Comparison of ENCODE assay signal across 20 cellular contexts in the genomic region with DNA sequence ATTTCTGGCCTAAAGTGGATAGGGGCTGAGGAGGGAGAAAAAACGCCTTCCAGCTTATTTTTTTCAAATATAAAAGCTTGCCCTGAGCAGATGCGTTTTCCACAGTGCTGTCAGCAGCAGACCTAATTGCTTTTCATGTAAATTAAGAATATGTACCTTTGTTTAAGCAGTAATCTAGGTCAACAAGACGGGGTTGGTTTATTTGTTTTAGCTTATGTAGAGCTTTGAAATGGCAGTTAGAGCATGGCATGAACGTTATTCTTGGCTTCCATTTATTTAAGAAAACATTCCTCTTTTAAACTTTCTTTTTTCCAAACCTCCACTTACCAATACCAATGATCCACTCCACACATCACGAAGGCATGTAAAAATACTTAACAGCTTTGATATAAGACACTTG.
DNase-seq lines count a peak whose midpoint lies in the region; ATAC-seq, FAIRE-seq and TF ChIP-seq lines count a peak whose summit lies in the region.
"Had no signal": no experiment of that assay in that cellular context is flagged by ENCODE, and none has a peak within 500 bp of the region (broad histone marks: within the 10 kb centered on the region; RNA-seq: fewer than 3 reads in every experiment).

No MANE protein-coding gene starts in this region.

- CTCF ChIA-PET in GM12878 (lab: Yijun Ruan, JAX), result interaction anchor here (2.1 kb wide), 1 partner anchor 8 kb away, joined by 5 read pairs; no protein-coding TSS in a partner anchor

- in situ Hi-C loops in GM12878 (cut with MboI), result no loop called here

- H3K79me2 ChIP-seq in GM12878 (ENCODE audit: control insufficient read depth, insufficient read depth, low read length), result no peaks in the 10 kb centered on the region
- H3K79me2 ChIP-seq: hepatocyte had no signal

- peak; percentile 79 for DNase-seq in DMS153 treated with DMSO at 0.1 percent for 48 hours (lab: John Stamatoyannopoulos, UW; ENCODE audit: unreplicated experiment)
- DNase-seq in NCI-H1105 treated with DMSO at 0.1 percent for 48 hours (lab: John Stamatoyannopoulos, UW), result peak; percentile 86
- peak; percentile 35 for DNase-seq in NCI-H510A (lab: John Stamatoyannopoulos, UW)
- no peak for DNase-seq in GM12878 (ENCODE audit: low read depth, low spot score)
- no peak for DNase-seq in NCI-H1694 (lab: John Stamatoyannopoulos, UW)
- DNase-seq in aorta, result no peak
- DNase-seq in H7, result no peak
- DNase-seq in Kasumi-1 (lab: John Stamatoyannopoulos, UW), result no peak
- DNase-seq: activated CD8-positive, alpha-beta memory T cell treated with anti-CD3 and anti-CD28 coated beads for 24 hours; CD4-positive, CD25-positive, alpha-beta regulatory T cell; dermis blood vessel endothelial cell; foreskin fibroblast; lower lobe of right lung; stimulated activated CD4-positive, alpha-beta T cell treated with anti-CD3 and anti-CD28 coated beads, Interleukin-15, amount 100 ng/mL, for 24 hours had no signal

- SMC1A ChIA-PET in GM12878 (lab: Charles Lee; ENCODE audit: uncharacterized antibody, unreplicated experiment), result interaction anchor here (0.6 to 2.3 kb wide), 8 partner anchors 9 to 512 kb away, joined by 3 to 9 read pairs (median 3); no protein-coding TSS in a partner anchor

- no peak for ATAC-seq in GM12878
- ATAC-seq in aorta (ENCODE audit: low FRiP score), result no peak
- ATAC-seq: lower lobe of right lung; Panc1; stimulated activated effector memory CD8-positive, alpha-beta T cell treated with anti-CD3 and anti-CD28 coated beads, Interleukin-12 subunit alpha, Interleukin-12 subunit beta, amount 100 ng/mL, for 72 hours had no signal

- FAIRE-seq in GM12878 (lab: Jason Lieb, UNC), result no peak
- FAIRE-seq: bronchial epithelial cell, endothelial cell of umbilical vein, islet of Langerhans had no signal

- POLR2A ChIA-PET in GM12878 (lab: Charles Lee), result interaction anchor here (0.8 kb wide), 1 partner anchor 9 kb away, joined by 3 read pairs; no protein-coding TSS in a partner anchor

- no peak for TF ChIP-seq RAD21 in GM12878 (IDR thresholded peaks at IDR 0.05; ENCODE audit: insufficient read depth, low read depth, low read length)

- no peak overlapping the region for H3K4me2 ChIP-seq in GM12878 (ENCODE audit: control insufficient read depth, insufficient read depth)
- H3K4me2 ChIP-seq: hepatocyte had no signal

- WGBS in GM12878 (ENCODE audit: insufficient coverage, insufficient replicate concordance, low lambda C conversion rate, missing lambda C conversion rate), result 29% methylated on average over 5 of the region's 5 CpGs
- WGBS in aorta, 2 donors, result 4 to 10% methylated on average over 5 of the region's 5 CpGs

- no peak for TF ChIP-seq CTCF in GM12878 (IDR thresholded peaks at IDR 0.05 in 2 of 3, conservative IDR thresholded peaks at IDR 0.05 in 1 of 3; ENCODE audit: control insufficient read depth in 2 of 3, extremely low read depth in 1 of 3, insufficient read depth in 1 of 3, low read depth in 3 of 3, low read length in 3 of 3)

- no peaks in the 10 kb centered on the region for H4K20me1 ChIP-seq in GM12878 (ENCODE audit: control insufficient read depth, insufficient read depth)

- H3K27ac ChIP-seq in GM12878 (ENCODE audit: control insufficient read depth, insufficient read depth) (no peak overlapping the region), aorta (ENCODE audit: low read depth in 1 of 2, low read length in 2 of 2) (no peak overlapping the region)
- H3K27ac ChIP-seq: hepatocyte, lower lobe of right lung had no signal

- H3K4me3 ChIP-seq in GM12878 (no peak overlapping the region), aorta (ENCODE audit: low read length in 2 of 2) (no peak overlapping the region), H7 (ENCODE audit: insufficient read depth, low read depth, low read length) (no peak overlapping the region)
- H3K4me3 ChIP-seq: hepatocyte, lower lobe of right lung had no signal

- intact Hi-C loops in GM12878 (cut with micrococcal nuclease; ENCODE audit: unreplicated experiment) (no loop called here), aorta (cut with DNase I) (no loop called here)

- H3K4me1 ChIP-seq in GM12878 (ENCODE audit: control insufficient read depth, insufficient read depth, low read length) (peaks cover 8% of the 10 kb centered on the region; the same call in 1 of the 2 replicates), aorta (ENCODE audit: control insufficient read depth in 1 of 2, insufficient read depth in 2 of 2, low read length in 2 of 2) (no peaks in the 10 kb centered on the region)
- H3K4me1 ChIP-seq: lower lobe of right lung had no signal

- BruUV-seq in GM12878 (replicated peaks; lab: Mats Ljungman, UMichigan), result no TSS peak

- peak overlapping the region; percentile 13; the same call in 1 of the 2 replicates for H2AFZ ChIP-seq in GM12878 (ENCODE audit: control insufficient read depth, low read depth, low read length)
- H2AFZ ChIP-seq: hepatocyte had no signal

- H3K27me3 ChIP-seq in GM12878 (replicated peaks in 1 of 2; ENCODE audit: control insufficient read depth in 2 of 2, insufficient read depth in 2 of 2, low read length in 1 of 2), result no peaks in the 10 kb centered on the region
- H3K27me3 ChIP-seq in aorta (ENCODE audit: control insufficient read depth in 1 of 2, insufficient read depth in 2 of 2, low read length in 1 of 2), result no peaks in the 10 kb centered on the region
- no peaks in the 10 kb centered on the region for H3K27me3 ChIP-seq in H7 (ENCODE audit: control insufficient read depth, insufficient read depth, low read length)
- H3K27me3 ChIP-seq: hepatocyte had no signal

- TF ChIP-seq EP300 in GM12878 (IDR thresholded peaks at IDR 0.05; ENCODE audit: borderline replicate concordance in 1 of 2, control insufficient read depth in 1 of 2, low read depth in 2 of 2, low read length in 2 of 2), result no peak

- H3K36me3 ChIP-seq in GM12878 (ENCODE audit: control insufficient read depth in 2 of 2, insufficient read depth in 2 of 2, low read length in 1 of 2) (no peaks in the 10 kb centered on the region), aorta (ENCODE audit: control insufficient read depth in 1 of 2, insufficient read depth in 2 of 2, low read length in 1 of 2) (no peaks in the 10 kb centered on the region), H7 (replicated peaks; ENCODE audit: control insufficient read depth, insufficient read depth, low read length) (no peaks in the 10 kb centered on the region)
- H3K36me3 ChIP-seq: lower lobe of right lung had no signal

- no peak overlapping the region for H3K9ac ChIP-seq in GM12878 (ENCODE audit: control insufficient read depth, insufficient read depth, low read length)

- RAD21 ChIA-PET in GM12878 (lab: Charles Lee; ENCODE audit: unreplicated experiment), result interaction anchor here (0.6 kb wide), 1 partner anchor 51 kb away, joined by 3 read pairs; no protein-coding TSS in a partner anchor

- no peak for TF ChIP-seq POLR2A in GM12878 (IDR thresholded peaks at IDR 0.05; ENCODE audit: low read depth, low read length)

- peaks cover 2% of the 10 kb centered on the region; the same call in 2 of the 3 replicates for H3K9me3 ChIP-seq in GM12878 (replicated peaks; ENCODE audit: control insufficient read depth, insufficient read depth, low read length)
- no peaks in the 10 kb centered on the region for H3K9me3 ChIP-seq in aorta (ENCODE audit: control insufficient read depth, low read length)
- H3K9me3 ChIP-seq: lower lobe of right lung had no signal

TF ChIP-seq in GM12878, 131 proteins besides CTCF, POLR2A, EP300 and RAD21 (continues in another document):
- TF ChIP-seq, protein P1, sequence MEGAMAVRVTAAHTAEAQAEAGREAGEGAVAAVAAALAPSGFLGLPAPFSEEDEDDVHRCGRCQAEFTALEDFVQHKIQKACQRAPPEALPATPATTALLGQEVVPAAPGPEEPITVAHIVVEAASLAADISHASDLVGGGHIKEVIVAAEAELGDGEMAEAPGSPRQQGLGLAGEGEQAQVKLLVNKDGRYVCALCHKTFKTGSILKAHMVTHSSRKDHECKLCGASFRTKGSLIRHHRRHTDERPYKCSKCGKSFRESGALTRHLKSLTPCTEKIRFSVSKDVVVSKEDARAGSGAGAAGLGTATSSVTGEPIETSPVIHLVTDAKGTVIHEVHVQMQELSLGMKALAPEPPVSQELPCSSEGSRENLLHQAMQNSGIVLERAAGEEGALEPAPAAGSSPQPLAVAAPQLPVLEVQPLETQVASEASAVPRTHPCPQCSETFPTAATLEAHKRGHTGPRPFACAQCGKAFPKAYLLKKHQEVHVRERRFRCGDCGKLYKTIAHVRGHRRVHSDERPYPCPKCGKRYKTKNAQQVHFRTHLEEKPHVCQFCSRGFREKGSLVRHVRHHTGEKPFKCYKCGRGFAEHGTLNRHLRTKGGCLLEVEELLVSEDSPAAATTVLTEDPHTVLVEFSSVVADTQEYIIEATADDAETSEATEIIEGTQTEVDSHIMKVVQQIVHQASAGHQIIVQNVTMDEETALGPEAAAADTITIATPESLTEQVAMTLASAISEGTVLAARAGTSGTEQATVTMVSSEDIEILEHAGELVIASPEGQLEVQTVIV (IDR thresholded peaks at IDR 0.05; ENCODE audit: borderline replicate concordance, partially characterized antibody), result no peak
- TF ChIP-seq BHLHE40 (IDR thresholded peaks at IDR 0.05; ENCODE audit: borderline replicate concordance in 1 of 2, low read depth in 2 of 2, low read length in 1 of 2) (no peak), BMI1 (IDR thresholded peaks at IDR 0.05; ENCODE audit: borderline replicate concordance) (no peak), TCF3 (IDR thresholded peaks at IDR 0.05; ENCODE audit: borderline replicate concordance, insufficient read depth, low read depth, low read length) (no peak), GABPA (IDR thresholded peaks at IDR 0.05; ENCODE audit: low read depth) (no peak), NFIC (IDR thresholded peaks at IDR 0.05; ENCODE audit: low read depth, low read length) (no peak), POLR2AphosphoS5 (IDR thresholded peaks at IDR 0.05; ENCODE audit: low read length) (no peak)
- TF ChIP-seq, protein P2, sequence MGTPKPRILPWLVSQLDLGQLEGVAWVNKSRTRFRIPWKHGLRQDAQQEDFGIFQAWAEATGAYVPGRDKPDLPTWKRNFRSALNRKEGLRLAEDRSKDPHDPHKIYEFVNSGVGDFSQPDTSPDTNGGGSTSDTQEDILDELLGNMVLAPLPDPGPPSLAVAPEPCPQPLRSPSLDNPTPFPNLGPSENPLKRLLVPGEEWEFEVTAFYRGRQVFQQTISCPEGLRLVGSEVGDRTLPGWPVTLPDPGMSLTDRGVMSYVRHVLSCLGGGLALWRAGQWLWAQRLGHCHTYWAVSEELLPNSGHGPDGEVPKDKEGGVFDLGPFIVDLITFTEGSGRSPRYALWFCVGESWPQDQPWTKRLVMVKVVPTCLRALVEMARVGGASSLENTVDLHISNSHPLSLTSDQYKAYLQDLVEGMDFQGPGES (IDR thresholded peaks at IDR 0.05), result no peak

Comparison
In these comparisons a context has a peak if more than half of its experiments do, and no peak if none do; other contexts are left out.
1. DNase-seq: peak in DMS153 treated with DMSO at 0.1 percent for 48 hours (single experiment), NCI-H1105 treated with DMSO at 0.1 percent for 48 hours (single experiment) and NCI-H510A (single experiment); none in GM12878 (single experiment), NCI-H1694 (single experiment), aorta (0 of 2), H7 (single experiment) and Kasumi-1 (0 of 2).